ENCODE assay signal across 14 cellular contexts in the genomic region with DNA sequence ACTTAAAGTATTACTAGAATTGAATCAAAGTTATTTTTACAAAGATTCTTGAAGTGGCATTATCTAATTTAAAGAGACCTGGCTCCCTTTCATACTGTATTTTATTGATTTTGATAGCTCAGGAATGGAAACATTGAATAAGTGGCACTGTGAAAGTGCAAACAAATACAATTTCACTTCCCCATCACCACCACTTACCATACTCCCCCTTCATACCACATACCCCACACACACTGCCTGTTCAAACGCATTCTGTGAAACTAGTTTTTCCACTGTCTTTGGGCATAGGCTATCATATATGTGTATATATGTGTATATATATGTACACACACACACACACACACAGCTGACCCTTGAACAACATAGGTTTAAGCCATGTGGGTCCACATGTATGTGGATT.
DNase-seq lines count a peak whose midpoint lies in the region; ATAC-seq lines count a peak whose summit lies in the region.
"Had no signal": no experiment of that assay in that cellular context is flagged by ENCODE, and none has a peak within 500 bp of the region (broad histone marks: within the 10 kb centered on the region; RNA-seq: fewer than 3 reads in every experiment).

No MANE protein-coding gene starts in this region.

- peak; percentile 16 for DNase-seq in medulla oblongata (ENCODE audit: extremely low spot score)
- no peak for DNase-seq in COLO829 (ENCODE audit: low spot score)
- no peak for DNase-seq in DMS114 treated with DMSO at 0.1 percent for 48 hours (lab: John Stamatoyannopoulos, UW; ENCODE audit: unreplicated experiment)
- DNase-seq in activated naive CD4-positive, alpha-beta T cell (lab: John Stamatoyannopoulos, UW): no peak
- DNase-seq: activated CD4-positive, CD25-positive, alpha-beta regulatory T cell treated with anti-CD3 and anti-CD28 coated beads, Interleukin-2, amount 50 U/mL, for 72 hours; C1 segment of cervical spinal cord; kidney glomerular epithelial cell; naive thymus-derived CD8-positive, alpha-beta T cell; NCI-H2029 treated with DMSO at 0.1 percent for 48 hours; NK-92 treated with Interleukin-12 subunit alpha and Interleukin-12 subunit beta, amount 100 ng/mL, for 24 hours had no signal

- ATAC-seq in GM18868 (IDR thresholded peaks at IDR 0.05; ENCODE audit: unreplicated experiment): peak; percentile 94
- ATAC-seq in GM21717 (IDR thresholded peaks at IDR 0.05; ENCODE audit: unreplicated experiment): peak; percentile 84
- peak; percentile 70 for ATAC-seq in HG03457 (IDR thresholded peaks at IDR 0.05; ENCODE audit: unreplicated experiment)
- ATAC-seq in GM21825 (IDR thresholded peaks at IDR 0.05; ENCODE audit: unreplicated experiment): no peak
- ATAC-seq: naive thymus-derived CD8-positive, alpha-beta T cell had no signal
